In the genomic region with DNA sequence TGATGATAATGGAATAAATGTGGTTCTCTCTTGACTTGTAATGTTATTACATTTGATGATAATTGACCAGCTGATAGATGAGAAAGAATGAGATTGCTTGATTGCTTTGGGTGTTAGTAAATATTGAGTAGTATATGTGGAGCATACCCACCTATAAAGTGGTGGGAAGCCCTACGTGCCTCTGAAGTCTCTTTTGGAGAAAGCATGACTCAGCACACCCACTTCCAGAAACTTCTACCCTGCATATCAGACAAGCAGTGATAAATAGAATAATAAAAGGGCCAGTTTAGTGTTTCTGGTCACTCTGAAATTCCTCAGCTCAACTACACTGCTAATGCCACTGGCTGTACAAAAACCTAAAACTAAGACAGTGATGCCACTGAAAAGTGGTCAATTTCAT, we compare ENCODE assay signal across 2 cellular contexts.
TF ChIP-seq lines count a peak whose summit lies in the region.

No MANE protein-coding gene starts in this region.

TF ChIP-seq in HepG2, 621 proteins besides CTCF, POLR2A, EP300 and RAD21 (continued from another document):
- TF ChIP-seq, protein P1, sequence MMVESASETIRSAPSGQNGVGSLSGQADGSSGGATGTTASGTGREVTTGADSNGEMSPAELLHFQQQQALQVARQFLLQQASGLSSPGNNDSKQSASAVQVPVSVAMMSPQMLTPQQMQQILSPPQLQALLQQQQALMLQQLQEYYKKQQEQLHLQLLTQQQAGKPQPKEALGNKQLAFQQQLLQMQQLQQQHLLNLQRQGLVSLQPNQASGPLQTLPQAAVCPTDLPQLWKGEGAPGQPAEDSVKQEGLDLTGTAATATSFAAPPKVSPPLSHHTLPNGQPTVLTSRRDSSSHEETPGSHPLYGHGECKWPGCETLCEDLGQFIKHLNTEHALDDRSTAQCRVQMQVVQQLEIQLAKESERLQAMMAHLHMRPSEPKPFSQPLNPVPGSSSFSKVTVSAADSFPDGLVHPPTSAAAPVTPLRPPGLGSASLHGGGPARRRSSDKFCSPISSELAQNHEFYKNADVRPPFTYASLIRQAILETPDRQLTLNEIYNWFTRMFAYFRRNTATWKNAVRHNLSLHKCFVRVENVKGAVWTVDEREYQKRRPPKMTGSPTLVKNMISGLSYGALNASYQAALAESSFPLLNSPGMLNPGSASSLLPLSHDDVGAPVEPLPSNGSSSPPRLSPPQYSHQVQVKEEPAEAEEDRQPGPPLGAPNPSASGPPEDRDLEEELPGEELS (CRISPR knock-in tag; IDR thresholded peaks at IDR 0.05): no peak
- TF ChIP-seq, protein P2, sequence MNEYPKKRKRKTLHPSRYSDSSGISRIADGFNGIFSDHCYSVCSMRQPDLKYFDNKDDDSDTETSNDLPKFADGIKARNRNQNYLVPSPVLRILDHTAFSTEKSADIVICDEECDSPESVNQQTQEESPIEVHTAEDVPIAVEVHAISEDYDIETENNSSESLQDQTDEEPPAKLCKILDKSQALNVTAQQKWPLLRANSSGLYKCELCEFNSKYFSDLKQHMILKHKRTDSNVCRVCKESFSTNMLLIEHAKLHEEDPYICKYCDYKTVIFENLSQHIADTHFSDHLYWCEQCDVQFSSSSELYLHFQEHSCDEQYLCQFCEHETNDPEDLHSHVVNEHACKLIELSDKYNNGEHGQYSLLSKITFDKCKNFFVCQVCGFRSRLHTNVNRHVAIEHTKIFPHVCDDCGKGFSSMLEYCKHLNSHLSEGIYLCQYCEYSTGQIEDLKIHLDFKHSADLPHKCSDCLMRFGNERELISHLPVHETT (CRISPR knock-in tag; conservative IDR thresholded peaks at IDR 0.05): no peak
- TF ChIP-seq, protein P3, sequence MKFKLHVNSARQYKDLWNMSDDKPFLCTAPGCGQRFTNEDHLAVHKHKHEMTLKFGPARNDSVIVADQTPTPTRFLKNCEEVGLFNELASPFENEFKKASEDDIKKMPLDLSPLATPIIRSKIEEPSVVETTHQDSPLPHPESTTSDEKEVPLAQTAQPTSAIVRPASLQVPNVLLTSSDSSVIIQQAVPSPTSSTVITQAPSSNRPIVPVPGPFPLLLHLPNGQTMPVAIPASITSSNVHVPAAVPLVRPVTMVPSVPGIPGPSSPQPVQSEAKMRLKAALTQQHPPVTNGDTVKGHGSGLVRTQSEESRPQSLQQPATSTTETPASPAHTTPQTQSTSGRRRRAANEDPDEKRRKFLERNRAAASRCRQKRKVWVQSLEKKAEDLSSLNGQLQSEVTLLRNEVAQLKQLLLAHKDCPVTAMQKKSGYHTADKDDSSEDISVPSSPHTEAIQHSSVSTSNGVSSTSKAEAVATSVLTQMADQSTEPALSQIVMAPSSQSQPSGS (CRISPR knock-in tag; IDR thresholded peaks at IDR 0.05): no peak
- no peak for TF ChIP-seq KDM1A (CRISPR knock-in tag; IDR thresholded peaks at IDR 0.05)

TF ChIP-seq in IMR-90, 13 proteins besides CTCF, POLR2A, EP300 and RAD21 (continued from another document):
- TF ChIP-seq, protein P4, sequence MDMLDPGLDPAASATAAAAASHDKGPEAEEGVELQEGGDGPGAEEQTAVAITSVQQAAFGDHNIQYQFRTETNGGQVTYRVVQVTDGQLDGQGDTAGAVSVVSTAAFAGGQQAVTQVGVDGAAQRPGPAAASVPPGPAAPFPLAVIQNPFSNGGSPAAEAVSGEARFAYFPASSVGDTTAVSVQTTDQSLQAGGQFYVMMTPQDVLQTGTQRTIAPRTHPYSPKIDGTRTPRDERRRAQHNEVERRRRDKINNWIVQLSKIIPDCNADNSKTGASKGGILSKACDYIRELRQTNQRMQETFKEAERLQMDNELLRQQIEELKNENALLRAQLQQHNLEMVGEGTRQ (IDR thresholded peaks at IDR 0.05; ENCODE audit: low read depth, low read length): no peak
- 0 out of 2 replicates have a peak, but pooled peaks have one; percentile 21 for TF ChIP-seq NFE2L2 (IDR thresholded peaks at IDR 0.05; ENCODE audit: low read depth, low read length)
